ENCODE assay signal across 13 cellular contexts in genomic region chr17:79341529-79341780, GRCh38.
"Had no signal": no experiment of that assay in that cellular context is flagged by ENCODE, and none has a peak within 500 bp of the region (broad histone marks: within the 10 kb centered on the region; RNA-seq: fewer than 3 reads in every experiment).

No MANE protein-coding gene starts in this region.

- DNase-seq: activated CD4-positive, alpha-beta T cell treated with anti-CD3 and anti-CD28 coated beads, Interleukin-2, amount 50 U/mL, for 1 hour; activated CD8-positive, alpha-beta memory T cell treated with anti-CD3 and anti-CD28 coated beads for 24 hours; activated naive CD8-positive, alpha-beta T cell treated with anti-CD3 and anti-CD28 coated beads for 36 hours; brain microvascular endothelial cell; cortex of kidney; effector CD4-positive, alpha-beta T cell; foreskin keratinocyte; kidney glomerular epithelial cell; mesendoderm; nucleus accumbens; stimulated activated CD4-positive, alpha-beta T cell treated with anti-CD3 and anti-CD28 coated beads, Interleukin-4, amount 100 ng/mL, for 24 hours; stimulated activated naive CD8-positive, alpha-beta T cell treated with anti-CD3 and anti-CD28 coated beads, Interleukin-15, amount 100 ng/mL, for 72 hours had no signal

- H3K27me3 ChIP-seq: brain microvascular endothelial cell had no signal

- H3K4me1 ChIP-seq: foreskin keratinocyte had no signal

- H3K4me3 ChIP-seq: skin epidermis had no signal

- H3K36me3 ChIP-seq: brain microvascular endothelial cell had no signal

- ATAC-seq: foreskin keratinocyte; stimulated activated naive CD8-positive, alpha-beta T cell treated with anti-CD3 and anti-CD28 coated beads, Interleukin-15, amount 100 ng/mL, for 72 hours had no signal

- H3K27ac ChIP-seq: brain microvascular endothelial cell, foreskin keratinocyte, skin epidermis had no signal
